Comparison of ENCODE assay signal across 17 cellular contexts in genomic region chr11:4465411-4465810, GRCh38. TPM values are rescaled to one million over a fixed set of nuclear protein-coding genes. Genes with fewer than 3 reads are reported as not detected.
DNase-seq lines count a peak whose midpoint lies in the region; ATAC-seq and TF ChIP-seq lines count a peak whose summit lies in the region.
"Had no signal": no experiment of that assay in that cellular context is flagged by ENCODE, and none has a peak within 500 bp of the region (broad histone marks: within the 10 kb centered on the region; RNA-seq: fewer than 3 reads in every experiment).

No MANE protein-coding gene starts in this region.

- H3K9ac ChIP-seq in endodermal cell (ENCODE audit: extremely low read depth, low read length, poor library complexity, severe bottlenecking) (no peak overlapping the region), neural progenitor cell (no peak overlapping the region)
- H3K9ac ChIP-seq: BLaER1 had no signal

- H3K4me3 ChIP-seq in GM23338 (no peak overlapping the region), endodermal cell (ENCODE audit: low read length) (peak overlapping the region; percentile 8), neural progenitor cell (no peak overlapping the region)
- H3K4me3 ChIP-seq: BLaER1 had no signal

- in situ Hi-C loops in KBM-7 (cut with MboI; ENCODE audit: low pct_unique_long_range_greater_than_20kb, low sequenced_read_pairs), result no loop called here

- H3K27me3 Mint-ChIP-seq in GM23338 (ENCODE audit: insufficient read depth, low read depth, poor library complexity), result peaks cover 5% of the 10 kb centered on the region
- H3K27me3 Mint-ChIP-seq in endodermal cell (ENCODE audit: insufficient read depth), result no peaks in the 10 kb centered on the region
- H3K27me3 Mint-ChIP-seq in neural progenitor cell (ENCODE audit: insufficient read depth, low read depth), result no peaks in the 10 kb centered on the region

- peaks cover 14% of the 10 kb centered on the region; the same call in 2 of the 3 replicates for H3K4me1 Mint-ChIP-seq in GM23338
- no peaks in the 10 kb centered on the region for H3K4me1 Mint-ChIP-seq in endodermal cell
- H3K4me1 Mint-ChIP-seq in neural progenitor cell, result peaks cover 2% of the 10 kb centered on the region
- H3K4me1 Mint-ChIP-seq: CD8-positive, alpha-beta memory T cell had no signal

- no peak overlapping the region for H3K27ac Mint-ChIP-seq in GM23338
- no peak overlapping the region for H3K27ac Mint-ChIP-seq in endodermal cell
- no peak overlapping the region for H3K27ac Mint-ChIP-seq in neural progenitor cell
- H3K27ac Mint-ChIP-seq: CD8-positive, alpha-beta memory T cell had no signal

- H3K4me2 ChIP-seq in GM23338 (0 out of 2 replicates have a peak overlapping the region, but pooled peaks have one; percentile 48), neural progenitor cell (no peak overlapping the region)
- H3K4me2 ChIP-seq: BLaER1 had no signal

- peaks cover 17% of the 10 kb centered on the region for H3K36me3 Mint-ChIP-seq in GM23338 (ENCODE audit: low read depth)
- H3K36me3 Mint-ChIP-seq in endodermal cell (ENCODE audit: low read depth), result no peaks in the 10 kb centered on the region
- H3K36me3 Mint-ChIP-seq in neural progenitor cell, result no peaks in the 10 kb centered on the region
- H3K36me3 Mint-ChIP-seq: CD8-positive, alpha-beta memory T cell had no signal

- H3K9me2 ChIP-seq in GM23338 (ENCODE audit: insufficient read depth), result peaks cover 19% of the 10 kb centered on the region

- H3K4me3 Mint-ChIP-seq in GM23338 (no peak overlapping the region), endodermal cell (no peak overlapping the region), neural progenitor cell (no peak overlapping the region)
- H3K4me3 Mint-ChIP-seq: CD8-positive, alpha-beta memory T cell had no signal

- H4K20me1 ChIP-seq in GM23338 (replicated peaks; ENCODE audit: insufficient read depth) (no peaks in the 10 kb centered on the region), neural progenitor cell (ENCODE audit: low read depth) (no peaks in the 10 kb centered on the region)
- H4K20me1 ChIP-seq: BLaER1 had no signal

- 84 to 100% methylated on average over 1 of the region's 1 CpG for WGBS in endodermal cell (ENCODE audit: insufficient coverage in 1 of 2, insufficient read length in 1 of 2), 2 experiments

- peaks cover 15% of the 10 kb centered on the region for H3K4me1 ChIP-seq in GM23338 (ENCODE audit: insufficient read depth)
- H3K4me1 ChIP-seq in endodermal cell (ENCODE audit: control insufficient read depth, insufficient read depth, low read length), result no peaks in the 10 kb centered on the region
- H3K4me1 ChIP-seq in neural progenitor cell, result peaks cover 18% of the 10 kb centered on the region
- H3K4me1 ChIP-seq: BLaER1, Caco-2 had no signal

- H3K9me3 ChIP-seq in endodermal cell (ENCODE audit: control insufficient read depth, low read length), result peaks cover 30% of the 10 kb centered on the region
- no peaks in the 10 kb centered on the region for H3K9me3 ChIP-seq in neural progenitor cell (ENCODE audit: low read depth)

- DNase-seq in GM23338 (ENCODE audit: low spot score), result no peak
- peak; percentile 33 for DNase-seq in KBM-7
- no peak for DNase-seq in endodermal cell
- no peak for DNase-seq in neural progenitor cell (ENCODE audit: low spot score)
- no peak for DNase-seq in stimulated activated CD4-positive, alpha-beta T cell treated with anti-CD3 and anti-CD28 coated beads, Interleukin-4, amount 100 ng/mL, for 24 hours
- DNase-seq in DMS114 treated with DMSO at 0.1 percent for 48 hours (lab: John Stamatoyannopoulos, UW; ENCODE audit: unreplicated experiment), result no peak
- DNase-seq: 8988T; AML-193; Caco-2; CD8-positive, alpha-beta memory T cell; DMS53; GF-D8; GOT3 had no signal

- H3K36me3 ChIP-seq in GM23338 (ENCODE audit: insufficient read depth) (0 out of 2 replicates have a peak, but pooled peaks cover 5% of the 10 kb centered on the region), endodermal cell (ENCODE audit: control insufficient read depth, insufficient read depth, low read length) (no peaks in the 10 kb centered on the region), neural progenitor cell (no peaks in the 10 kb centered on the region)
- H3K36me3 ChIP-seq: BLaER1 had no signal

- H2AFZ ChIP-seq in GM23338 (no peak overlapping the region), neural progenitor cell (replicated peaks) (no peak overlapping the region)

- no peaks in the 10 kb centered on the region for H3K79me2 ChIP-seq in GM23338 (replicated peaks; ENCODE audit: insufficient read depth)
- H3K79me2 ChIP-seq in neural progenitor cell (ENCODE audit: low read depth), result no peaks in the 10 kb centered on the region

- ATAC-seq in GM23338 (no peak), GM21619 (IDR thresholded peaks at IDR 0.05; ENCODE audit: unreplicated experiment) (no peak), GM19452 (IDR thresholded peaks at IDR 0.05; ENCODE audit: unreplicated experiment) (no peak)
- ATAC-seq: HCT116 had no signal

- H3F3A ChIP-seq in GM23338 (replicated peaks; ENCODE audit: low read depth) (no peaks in the 10 kb centered on the region), neural progenitor cell (ENCODE audit: low read depth) (no peaks in the 10 kb centered on the region)

- TF ChIP-seq CTCF in GM23338 (conservative IDR thresholded peaks at IDR 0.05; ENCODE audit: low read depth in 2 of 2), result no peak
- no peak for TF ChIP-seq CTCF in endodermal cell (conservative IDR thresholded peaks at IDR 0.05)
- TF ChIP-seq CTCF in neural progenitor cell (IDR thresholded peaks at IDR 0.05), result no peak

- H3K9me3 Mint-ChIP-seq in GM23338 (peaks cover 32% of the 10 kb centered on the region), endodermal cell (peaks cover 12% of the 10 kb centered on the region), neural progenitor cell (peaks cover 8% of the 10 kb centered on the region)

- H3K27ac ChIP-seq in GM23338 (ENCODE audit: low read depth) (no peak overlapping the region), endodermal cell (ENCODE audit: low read depth, low read length) (no peak overlapping the region), neural progenitor cell (peak overlapping the region; percentile 80)
- H3K27ac ChIP-seq: BLaER1 had no signal

- H3K27me3 ChIP-seq in GM23338 (ENCODE audit: insufficient read depth) (no peaks in the 10 kb centered on the region), endodermal cell (ENCODE audit: control insufficient read depth, insufficient read depth, low read length, poor library complexity, severe bottlenecking) (no peaks in the 10 kb centered on the region), neural progenitor cell (no peaks in the 10 kb centered on the region)
- H3K27me3 ChIP-seq: BLaER1 had no signal

TF ChIP-seq in GM23338, 12 proteins besides CTCF, POLR2A, EP300 and RAD21 (continues in another document):
- TF ChIP-seq EZH2 (IDR thresholded peaks at IDR 0.05; ENCODE audit: low read depth, unreplicated experiment), result no peak
- TF ChIP-seq REST (IDR thresholded peaks at IDR 0.05; ENCODE audit: unreplicated experiment), result no peak
- TF ChIP-seq JUNB (IDR thresholded peaks at IDR 0.05; ENCODE audit: unreplicated experiment), result no peak
- TF ChIP-seq ZNF331 (CRISPR knock-in tag; IDR thresholded peaks at IDR 0.05; ENCODE audit: low read depth), result no peak
- TF ChIP-seq NANOG (IDR thresholded peaks at IDR 0.05; ENCODE audit: borderline replicate concordance), result no peak
- no peak for TF ChIP-seq CREB1 (CRISPR knock-in tag; IDR thresholded peaks at IDR 0.05; ENCODE audit: low read depth)

RNA-seq across cellular contexts. Expression of gene OR52K2, which starts 16.3 kb away (rescaled TPM):
- not detected in 2 replicates for total RNA-seq in GM23338 (2014; rRNA removed; shearing (Covaris generic))
- not detected in 2 replicates for polyA plus RNA-seq in GM23338 (2016; fragmentation: Nextera tagmentation; extraction: Ambion mirVana)
- not detected for total RNA-seq in endodermal cell
- not detected for polyA plus RNA-seq in endodermal cell (2013, experiment 1 of 2)
- polyA plus RNA-seq in endodermal cell (2013, experiment 2 of 2), result not detected
- not detected in 2 replicates for total RNA-seq in neural progenitor cell (ENCODE audit: low replicate concordance)
- total RNA-seq: Caco-2; CD8-positive, alpha-beta memory T cell had no signal
- polyA plus RNA-seq: CD8-positive, alpha-beta memory T cell had no signal

RNA-seq across cellular contexts. Expression of gene OR52K1, which starts 17.0 kb away (rescaled TPM):
- not detected in 2 replicates for total RNA-seq in GM23338 (2014; rRNA removed; shearing (Covaris generic))
- not detected in 2 replicates for polyA plus RNA-seq in GM23338 (2016; fragmentation: Nextera tagmentation; extraction: Ambion mirVana)
- total RNA-seq in endodermal cell (not detected), neural progenitor cell (ENCODE audit: low replicate concordance) (not detected in 2 replicates)
- polyA plus RNA-seq in endodermal cell (2013, experiment 1 of 2), result not detected
- polyA plus RNA-seq in endodermal cell (2013, experiment 2 of 2), result not detected
- total RNA-seq: Caco-2; CD8-positive, alpha-beta memory T cell had no signal
- polyA plus RNA-seq: CD8-positive, alpha-beta memory T cell had no signal
